Comparison of ENCODE assay signal across 8 cellular contexts in genomic region chr5:17219006-17219422, GRCh38. TPM values are rescaled to one million over a fixed set of nuclear protein-coding genes. Genes with fewer than 3 reads are reported as not detected.
A peak's percentile ranks its signal among the peaks of the same experiment; 100 is the strongest.
DNase-seq lines count a peak whose midpoint lies in the region; ATAC-seq and TF ChIP-seq lines count a peak whose summit lies in the region.

No MANE protein-coding gene starts in this region.

- peak overlapping the region; percentile 91 for H3K4me3 ChIP-seq in A673 (ENCODE audit: low read depth, low read length, poor library complexity, severe bottlenecking)
- peak overlapping the region; percentile 94 for H3K4me3 ChIP-seq in iPS-20b (ENCODE audit: low read length)

- H3K36me3 Mint-ChIP-seq in activated naive CD8-positive, alpha-beta T cell = no peaks in the 10 kb centered on the region

- H3K36me3 ChIP-seq in A673 (ENCODE audit: insufficient read depth, low read length, poor library complexity, severe bottlenecking) = peaks cover 31% of the 10 kb centered on the region
- 0 out of 2 replicates have a peak, but pooled peaks cover 15% of the 10 kb centered on the region for H3K36me3 ChIP-seq in iPS-20b (ENCODE audit: insufficient read depth, low read depth, low read length)

- H3K9ac ChIP-seq in iPS-20b (ENCODE audit: low read depth, low read length) = peak overlapping the region; percentile 91; the same call in 1 of the 2 replicates

- peak; percentile 13 for TF ChIP-seq POLR2A in GM18505 (IDR thresholded peaks at IDR 0.05; ENCODE audit: borderline replicate concordance, extremely low read depth, insufficient read depth, insufficient read length)

- peaks cover 4% of the 10 kb centered on the region for H3K9me3 Mint-ChIP-seq in activated naive CD8-positive, alpha-beta T cell (ENCODE audit: low read depth)
- H3K9me3 Mint-ChIP-seq in stimulated activated naive CD8-positive, alpha-beta T cell treated with anti-CD3 and anti-CD28 coated beads, Interleukin-15, amount 100 ng/mL, for 72 hours = no peaks in the 10 kb centered on the region

- no peaks in the 10 kb centered on the region for H3K9me3 ChIP-seq in A673 (ENCODE audit: low read depth, low read length, poor library complexity, severe bottlenecking)
- H3K9me3 ChIP-seq in iPS-20b (ENCODE audit: insufficient read depth, low read depth, low read length) = no peaks in the 10 kb centered on the region

- intact Hi-C loops in A673 (cut with micrococcal nuclease; ENCODE audit: unreplicated experiment) = loop anchor here (2.0 to 10.0 kb wide), 5 partner anchors 64 to 894 kb away; no protein-coding TSS in a partner anchor

- H3K4me1 ChIP-seq in A673 (ENCODE audit: insufficient read depth, low read length, poor library complexity, severe bottlenecking) = peaks cover 42% of the 10 kb centered on the region
- H3K4me1 ChIP-seq in iPS-20b (ENCODE audit: insufficient read depth, low read length) = peaks cover 37% of the 10 kb centered on the region

- DNase-seq in A673 (ENCODE audit: low spot score) = peak; percentile 80
- DNase-seq in stimulated activated naive CD8-positive, alpha-beta T cell treated with anti-CD3 and anti-CD28 coated beads, Interleukin-15, amount 100 ng/mL, for 72 hours = no peak

- H3K27me3 Mint-ChIP-seq in activated naive CD8-positive, alpha-beta T cell = peaks cover 29% of the 10 kb centered on the region
- H3K27me3 Mint-ChIP-seq in stimulated activated naive CD8-positive, alpha-beta T cell treated with anti-CD3 and anti-CD28 coated beads, Interleukin-15, amount 100 ng/mL, for 72 hours = peaks cover 60% of the 10 kb centered on the region

- BruUV-seq in A673 (replicated peaks; lab: Mats Ljungman, UMichigan) = no TSS peak

- peak overlapping the region; percentile 66 for H3K4me3 Mint-ChIP-seq in activated naive CD8-positive, alpha-beta T cell
- H3K4me3 Mint-ChIP-seq in stimulated activated naive CD8-positive, alpha-beta T cell treated with anti-CD3 and anti-CD28 coated beads, Interleukin-15, amount 100 ng/mL, for 72 hours = peak overlapping the region; percentile 37 to 38

- ATAC-seq in GM18505 (IDR thresholded peaks at IDR 0.05; ENCODE audit: unreplicated experiment) (peak; percentile 6), HG03571 (IDR thresholded peaks at IDR 0.05; ENCODE audit: unreplicated experiment) (peak; percentile 13), HG03159 (IDR thresholded peaks at IDR 0.05; ENCODE audit: unreplicated experiment) (no peak), GM18870 (IDR thresholded peaks at IDR 0.05; ENCODE audit: unreplicated experiment) (no peak)
- ATAC-seq in stimulated activated naive CD8-positive, alpha-beta T cell treated with anti-CD3 and anti-CD28 coated beads, Interleukin-15, amount 100 ng/mL, for 72 hours = no peak

- no peak overlapping the region for H3K27ac Mint-ChIP-seq in activated naive CD8-positive, alpha-beta T cell
- H3K27ac Mint-ChIP-seq in stimulated activated naive CD8-positive, alpha-beta T cell treated with anti-CD3 and anti-CD28 coated beads, Interleukin-15, amount 100 ng/mL, for 72 hours = no peak overlapping the region

- TF ChIP-seq CTCF in A673 (conservative IDR thresholded peaks at IDR 0.05; ENCODE audit: low read depth, low read length) = no peak

- POLR2A ChIA-PET in A673 (lab: Charles Lee; ENCODE audit: low non-redundant PET) = no interaction called here

- peak overlapping the region; percentile 88 for H3K27ac ChIP-seq in A673 (ENCODE audit: low read depth, low read length, poor library complexity, severe bottlenecking)
- H3K27ac ChIP-seq in iPS-20b (ENCODE audit: low read length) = no peak overlapping the region

- CTCF ChIA-PET in A673 (lab: Charles Lee) = no interaction called here

- H3K4me1 Mint-ChIP-seq in activated naive CD8-positive, alpha-beta T cell (ENCODE audit: low read depth) = peaks cover 11% of the 10 kb centered on the region
- peaks cover 18% of the 10 kb centered on the region for H3K4me1 Mint-ChIP-seq in stimulated activated naive CD8-positive, alpha-beta T cell treated with anti-CD3 and anti-CD28 coated beads, Interleukin-15, amount 100 ng/mL, for 72 hours

- H3K27me3 ChIP-seq in A673 (replicated peaks; ENCODE audit: insufficient read depth, low read depth, low read length, poor library complexity) (no peaks in the 10 kb centered on the region), iPS-20b (ENCODE audit: insufficient read depth, low read length) (no peaks in the 10 kb centered on the region)

RNA-seq across cellular contexts. Expression of gene BASP1, which starts 1.6 kb away (rescaled TPM):
- 394 and 397 TPM in 2 replicates for total RNA-seq in A673 (2021)

Comparison
In these comparisons a context has a peak if more than half of its experiments do, and no peak if none do; other contexts are left out.
1. ATAC-seq: peak in GM18505 (single experiment) and HG03571 (single experiment); none in stimulated activated naive CD8-positive, alpha-beta T cell treated with anti-CD3 and anti-CD28 coated beads, Interleukin-15, amount 100 ng/mL, for 72 hours (single experiment), HG03159 (single experiment) and GM18870 (single experiment).